Comparison of ENCODE assay signal across 8 cellular contexts in genomic region chr22:40177738-40178416, GRCh38. TPM values are rescaled to one million over a fixed set of nuclear protein-coding genes. Genes with fewer than 3 reads are reported as not detected.
A peak's percentile ranks its signal among the peaks of the same experiment; 100 is the strongest.
DNase-seq lines count a peak whose midpoint lies in the region; ATAC-seq and TF ChIP-seq lines count a peak whose summit lies in the region.

Gene TNRC6B, plus strand, starts transcription at chr22:40177925. Its CDS starts 211 bp downstream, at chr22:40178136.

- H3K27me3 Mint-ChIP-seq in CD14-positive monocyte (ENCODE audit: low read depth in 3 of 3): no peaks in the 10 kb centered on the region

- H3K4me3 ChIP-seq in ectodermal cell (ENCODE audit: insufficient read depth, low read depth, low read length) (peak within 1 kb of the TSS; percentile 73), lower leg skin (ENCODE audit: low read depth, poor library complexity, severe bottlenecking) (peak within 1 kb of the TSS; percentile 33)

- H3K4me1 Mint-ChIP-seq in CD14-positive monocyte: peaks cover 54% of the 10 kb centered on the region

- H3K9me3 ChIP-seq in ectodermal cell (ENCODE audit: control insufficient read depth, low read length): no peaks in the 10 kb centered on the region

- DNase-seq in CD14-positive monocyte (ENCODE audit: low spot score) (peak; percentile 87), NCI-H748 treated with DMSO at 0.1 percent for 48 hours (lab: John Stamatoyannopoulos, UW) (peak; percentile 87), lower leg skin (ENCODE audit: low spot score in 2 of 2) (peak; percentile 88 to 92)
- DNase-seq in activated CD4-positive, alpha-beta T cell treated with anti-CD3 and anti-CD28 coated beads, Interleukin-2, amount 50 U/mL, for 1 hour: peak; percentile 51
- DNase-seq in stimulated activated CD4-positive, alpha-beta T cell treated with anti-CD3 and anti-CD28 coated beads, TNF-alpha, amount 100 ng/mL, for 24 hours (ENCODE audit: low read depth in 3 of 3): peak; percentile 53 to 70 (median 55)

- no peaks in the 10 kb centered on the region for H3K27me3 ChIP-seq in ectodermal cell (ENCODE audit: control insufficient read depth, insufficient read depth, low read length, poor library complexity, severe bottlenecking)

- WGBS in ectodermal cell, 2 experiments: 0 to 1% methylated on average over 9 of the region's 10 CpGs
- 0% methylated on average over 10 of the region's 10 CpGs for WGBS in lower leg skin, 2 donors

- peak within 1 kb of the TSS; percentile 94 for H3K27ac ChIP-seq in ectodermal cell (ENCODE audit: insufficient read depth, low read depth, low read length, poor library complexity, severe bottlenecking)

- TF ChIP-seq POLR2A in lower leg skin (IDR thresholded peaks at IDR 0.05): peak in 1 of 2 donors; percentile 70

- peaks cover 24% of the 10 kb centered on the region for H3K4me1 ChIP-seq in ectodermal cell (ENCODE audit: control insufficient read depth, insufficient read depth, low read length)

- H3K4me3 Mint-ChIP-seq in CD14-positive monocyte: peak within 1 kb of the TSS; percentile 80 to 97

- no peaks in the 10 kb centered on the region for H3K9me3 Mint-ChIP-seq in CD14-positive monocyte

- ATAC-seq in GM19372 (IDR thresholded peaks at IDR 0.05; ENCODE audit: low read depth, unreplicated experiment) (peak; percentile 90), HG03558 (IDR thresholded peaks at IDR 0.05; ENCODE audit: extremely low read depth, unreplicated experiment) (peak; percentile 95)

- intact Hi-C loops in CD14-positive monocyte (cut with micrococcal nuclease): loop anchor here (2.0 to 5.0 kb wide), 2 partner anchors 34 to 133 kb away; no protein-coding TSS in a partner anchor
- intact Hi-C loops in lower leg skin (cut with DNase I; ENCODE audit: low total_unique reads): no loop called here

- H3K27ac Mint-ChIP-seq in CD14-positive monocyte: peak within 1 kb of the TSS; percentile 83 to 93 (median 90)

- H3K36me3 Mint-ChIP-seq in CD14-positive monocyte: peaks cover 0 to 4% of the 10 kb centered on the region in 2 donors

- no peaks in the 10 kb centered on the region for H3K36me3 ChIP-seq in ectodermal cell (ENCODE audit: control insufficient read depth, insufficient read depth, low read length)

- TF ChIP-seq CTCF in CD14-positive monocyte (IDR thresholded peaks at IDR 0.05): no peak
- no peak for TF ChIP-seq CTCF in lower leg skin (IDR thresholded peaks at IDR 0.05)

RNA-seq across cellular contexts. Expression of gene TNRC6B, which starts in this region (rescaled TPM):
- 10 to 100 TPM; 11.8 to 16.5 TPM for polyA plus RNA-seq in CD14-positive monocyte
- 19.9 TPM for polyA plus RNA-seq in ectodermal cell (2013, experiment 1 of 4)
- 24.4 TPM for polyA plus RNA-seq in ectodermal cell (2013, experiment 2 of 4)
- polyA plus RNA-seq in ectodermal cell (2013, experiment 3 of 4): 15.7 TPM
- 15.5 TPM for polyA plus RNA-seq in ectodermal cell (2013, experiment 4 of 4)
- total RNA-seq in lower leg skin: 100 to 1,000 TPM in 1 of 4 donors, 10 to 100 TPM in 3; 41.8 to 109 (median 48.2) TPM

Comparison
In these comparisons a context has a peak if more than half of its experiments do, and no peak if none do; other contexts are left out.
1. Peak in every context shown above with its lines: DNase-seq, ATAC-seq, H3K4me3 ChIP-seq and H3K27ac ChIP-seq.